Comparison of ENCODE assay signal across 15 cellular contexts in genomic region chr5:127840198-127840524, GRCh38.
DNase-seq lines count a peak whose midpoint lies in the region; ATAC-seq and TF ChIP-seq lines count a peak whose summit lies in the region.
"Had no signal": no experiment of that assay in that cellular context is flagged by ENCODE, and none has a peak within 500 bp of the region (broad histone marks: within the 10 kb centered on the region; RNA-seq: fewer than 3 reads in every experiment).

No MANE protein-coding gene starts in this region.

- H3K4me2 ChIP-seq in SK-N-SH (no peak overlapping the region), hepatocyte (no peak overlapping the region)

- CTCF ChIA-PET in SK-N-SH (lab: Yijun Ruan, JAX): interaction anchor here (1.5 kb wide), 1 partner anchor 35 kb away, joined by 4 read pairs; no protein-coding TSS in a partner anchor

- H3K9ac ChIP-seq in SK-N-SH: no peak overlapping the region

- H3F3A ChIP-seq in SK-N-SH (replicated peaks; ENCODE audit: insufficient read depth): no peaks in the 10 kb centered on the region

- H3K4me3 ChIP-seq in SK-N-SH (ENCODE audit: low read depth in 2 of 2, low read length in 1 of 2): no peak overlapping the region
- H3K4me3 ChIP-seq in right atrium auricular region: no peak overlapping the region
- no peak overlapping the region for H3K4me3 ChIP-seq in hepatocyte
- H3K4me3 ChIP-seq: mucosa of descending colon had no signal

- no peak for ATAC-seq in SK-N-SH treated with all-trans-retinoic acid at 6 μM for 48 hours
- peak; percentile 65 for ATAC-seq in HG02759 (IDR thresholded peaks at IDR 0.05; ENCODE audit: unreplicated experiment)
- peak; percentile 63 for ATAC-seq in HG03565 (IDR thresholded peaks at IDR 0.05; ENCODE audit: unreplicated experiment)
- ATAC-seq in left colon: no peak
- ATAC-seq: activated CD8-positive, alpha-beta T cell treated with anti-CD3 and anti-CD28 coated beads for 36 hours had no signal

- POLR2A ChIA-PET in SK-N-SH (lab: Yijun Ruan, JAX): no interaction called here

- H3K27me3 ChIP-seq in SK-N-SH (ENCODE audit: insufficient read depth) (no peaks in the 10 kb centered on the region), right atrium auricular region (no peaks in the 10 kb centered on the region), hepatocyte (peaks cover 5% of the 10 kb centered on the region)

- intact Hi-C loops in left colon (cut with DNase I, micrococcal nuclease): no loop called here

- DNase-seq in SK-N-SH (no peak), left colon (no peak), right atrium auricular region (ENCODE audit: low spot score) (no peak), NCI-H82 treated with DMSO at 0.1 percent for 48 hours (lab: John Stamatoyannopoulos, UW; ENCODE audit: unreplicated experiment) (no peak), hepatocyte (ENCODE audit: low spot score) (no peak)
- DNase-seq: activated CD8-positive, alpha-beta T cell treated with anti-CD3 and anti-CD28 coated beads for 36 hours; effector memory CD4-positive, alpha-beta T cell; GF-D8; HFFc6; hypothalamus; NCI-H1930 had no signal

- H3K4me1 ChIP-seq in SK-N-SH (ENCODE audit: control insufficient read depth in 1 of 2, insufficient read depth in 2 of 2, low read depth in 1 of 2, low read length in 1 of 2): no peaks in the 10 kb centered on the region
- no peaks in the 10 kb centered on the region for H3K4me1 ChIP-seq in right atrium auricular region
- H3K4me1 ChIP-seq in hepatocyte (ENCODE audit: insufficient read depth): no peaks in the 10 kb centered on the region

- H3K27ac ChIP-seq in SK-N-SH (ENCODE audit: low read depth in 2 of 2, low read length in 1 of 2): no peak overlapping the region
- no peak overlapping the region for H3K27ac ChIP-seq in right atrium auricular region
- H3K27ac ChIP-seq in hepatocyte: no peak overlapping the region

- H3K36me3 ChIP-seq in SK-N-SH (replicated peaks in 1 of 2; ENCODE audit: control insufficient read depth in 1 of 2, insufficient read depth in 2 of 2, low read length in 1 of 2) (no peaks in the 10 kb centered on the region), right atrium auricular region (no peaks in the 10 kb centered on the region), hepatocyte (replicated peaks; ENCODE audit: insufficient read depth, low read depth) (no peaks in the 10 kb centered on the region)

- no peaks in the 10 kb centered on the region for H3K79me2 ChIP-seq in SK-N-SH (ENCODE audit: insufficient read depth)
- no peaks in the 10 kb centered on the region for H3K79me2 ChIP-seq in hepatocyte

- no peak for TF ChIP-seq CTCF in SK-N-SH (IDR thresholded peaks at IDR 0.05)
- TF ChIP-seq CTCF in right atrium auricular region (IDR thresholded peaks at IDR 0.05): no peak
- TF ChIP-seq CTCF in hepatocyte (IDR thresholded peaks at IDR 0.05; ENCODE audit: poor library complexity): no peak

- WGBS in SK-N-SH (ENCODE audit: low lambda C conversion rate): 43% methylated on average over 1 of the region's 1 CpG
- WGBS in hepatocyte (ENCODE audit: low lambda C conversion rate, missing lambda C conversion rate): 69% methylated on average over 1 of the region's 1 CpG

- H3K9me2 ChIP-seq in SK-N-SH (no peaks in the 10 kb centered on the region), hepatocyte (replicated peaks; ENCODE audit: insufficient read depth) (no peaks in the 10 kb centered on the region)

- H2AFZ ChIP-seq in SK-N-SH (ENCODE audit: low read depth) (0 out of 2 replicates have a peak overlapping the region, but pooled peaks have one; percentile 6), hepatocyte (no peak overlapping the region)

- no peak for TF ChIP-seq EP300 in SK-N-SH (IDR thresholded peaks at IDR 0.05; ENCODE audit: borderline replicate concordance in 1 of 2, low read depth in 1 of 2, low read length in 1 of 2)

- no peaks in the 10 kb centered on the region for H3K9me3 ChIP-seq in SK-N-SH
- H3K9me3 ChIP-seq in right atrium auricular region: no peaks in the 10 kb centered on the region
- H3K9me3 ChIP-seq in hepatocyte (ENCODE audit: low read depth): no peaks in the 10 kb centered on the region
- H3K9me3 ChIP-seq: mucosa of descending colon had no signal

- H4K20me1 ChIP-seq in SK-N-SH (ENCODE audit: insufficient read depth) (no peaks in the 10 kb centered on the region), hepatocyte (ENCODE audit: insufficient read depth, poor library complexity, severe bottlenecking) (no peaks in the 10 kb centered on the region)

- TF ChIP-seq RAD21 in SK-N-SH (IDR thresholded peaks at IDR 0.05; ENCODE audit: low read length): no peak

TF ChIP-seq in SK-N-SH, 30 proteins besides CTCF, POLR2A, EP300 and RAD21 (continues in another document):
- TF ChIP-seq SMC3 (IDR thresholded peaks at IDR 0.05; ENCODE audit: low read depth, low read length) (no peak), MXI1 (IDR thresholded peaks at IDR 0.05; ENCODE audit: low read depth, low read length) (no peak), SIN3A (IDR thresholded peaks at IDR 0.05; ENCODE audit: borderline replicate concordance, low read depth, low read length) (no peak), EZH2phosphoT487 (IDR thresholded peaks at IDR 0.05; ENCODE audit: borderline replicate concordance, low read depth) (no peak), RCOR1 (IDR thresholded peaks at IDR 0.05; ENCODE audit: low read length) (no peak), TEAD4 (IDR thresholded peaks at IDR 0.05; ENCODE audit: borderline replicate concordance, insufficient read depth) (no peak), YY1 (IDR thresholded peaks at IDR 0.05; ENCODE audit: low read depth) (no peak), FOXM1 (IDR thresholded peaks at IDR 0.05; ENCODE audit: low read depth) (no peak), CHD2 (IDR thresholded peaks at IDR 0.05; ENCODE audit: low read length, partially characterized antibody) (no peak), TCF12 (IDR thresholded peaks at IDR 0.05) (no peak), TAF1 (IDR thresholded peaks at IDR 0.05; ENCODE audit: borderline replicate concordance, low read depth, low read length) (no peak), ZBTB33 (IDR thresholded peaks at IDR 0.05; ENCODE audit: borderline replicate concordance, low read depth) (no peak), RXRA (IDR thresholded peaks at IDR 0.05; ENCODE audit: borderline replicate concordance, low read depth) (no peak)

TF ChIP-seq in SK-N-SH treated with all-trans-retinoic acid at 6 μM for 48 hours, 23 proteins besides CTCF, POLR2A, EP300 and RAD21 (continues in another document):
- TF ChIP-seq SNAI2 (CRISPR knock-in tag; IDR thresholded peaks at IDR 0.05) (no peak), CREB5 (CRISPR knock-in tag; IDR thresholded peaks at IDR 0.05; ENCODE audit: low read depth) (no peak), ZNF70 (CRISPR knock-in tag; IDR thresholded peaks at IDR 0.05) (no peak), PPARA (CRISPR knock-in tag; IDR thresholded peaks at IDR 0.05; ENCODE audit: borderline replicate concordance) (no peak), PATZ1 (CRISPR knock-in tag; IDR thresholded peaks at IDR 0.05; ENCODE audit: borderline replicate concordance) (no peak), ARNTL (CRISPR knock-in tag; IDR thresholded peaks at IDR 0.05; ENCODE audit: borderline replicate concordance, low read depth) (no peak), ZFP30 (CRISPR knock-in tag; IDR thresholded peaks at IDR 0.05) (no peak), ZC3H10 (CRISPR knock-in tag; IDR thresholded peaks at IDR 0.05) (no peak), ZFP3 (CRISPR knock-in tag; IDR thresholded peaks at IDR 0.05) (no peak), POU6F1 (CRISPR knock-in tag; IDR thresholded peaks at IDR 0.05; ENCODE audit: borderline replicate concordance, low read depth) (no peak), TOX (CRISPR knock-in tag; IDR thresholded peaks at IDR 0.05; ENCODE audit: borderline replicate concordance) (no peak), ESRRG (CRISPR knock-in tag; IDR thresholded peaks at IDR 0.05) (no peak), RARB (CRISPR knock-in tag; IDR thresholded peaks at IDR 0.05) (no peak)

Comparison
In these comparisons a context has a peak if more than half of its experiments do, and no peak if none do; other contexts are left out.
1. ATAC-seq: peak in HG02759 (single experiment) and HG03565 (single experiment); none in SK-N-SH treated with all-trans-retinoic acid at 6 μM for 48 hours (single experiment) and left colon (single experiment).